Comparison of ENCODE assay signal across 1 cellular context in genomic region chr21:44687671-44688070, GRCh38.
TF ChIP-seq lines count a peak whose summit lies in the region.

No MANE protein-coding gene starts in this region.

TF ChIP-seq in H1, 55 proteins besides CTCF, POLR2A, EP300 and RAD21:
- TF ChIP-seq TAF1 (IDR thresholded peaks at IDR 0.05; ENCODE audit: low read depth, low read length) (no peak), HDAC2 (IDR thresholded peaks at IDR 0.05; ENCODE audit: borderline replicate concordance in 1 of 2, low read depth in 2 of 2, low read length in 2 of 2) (no peak), CBX8 (IDR thresholded peaks at IDR 0.05; ENCODE audit: borderline replicate concordance, low read depth, low read length) (no peak), SAP30 (IDR thresholded peaks at IDR 0.05; ENCODE audit: insufficient read depth, insufficient replicate concordance, low read length) (no peak), BRCA1 (IDR thresholded peaks at IDR 0.05; ENCODE audit: low read depth, low read length) (no peak), ASH2L (IDR thresholded peaks at IDR 0.05; ENCODE audit: low read length) (no peak), SP2 (IDR thresholded peaks at IDR 0.05; ENCODE audit: low read length) (no peak)
